Comparison of ENCODE assay signal across 8 cellular contexts in the genomic region with DNA sequence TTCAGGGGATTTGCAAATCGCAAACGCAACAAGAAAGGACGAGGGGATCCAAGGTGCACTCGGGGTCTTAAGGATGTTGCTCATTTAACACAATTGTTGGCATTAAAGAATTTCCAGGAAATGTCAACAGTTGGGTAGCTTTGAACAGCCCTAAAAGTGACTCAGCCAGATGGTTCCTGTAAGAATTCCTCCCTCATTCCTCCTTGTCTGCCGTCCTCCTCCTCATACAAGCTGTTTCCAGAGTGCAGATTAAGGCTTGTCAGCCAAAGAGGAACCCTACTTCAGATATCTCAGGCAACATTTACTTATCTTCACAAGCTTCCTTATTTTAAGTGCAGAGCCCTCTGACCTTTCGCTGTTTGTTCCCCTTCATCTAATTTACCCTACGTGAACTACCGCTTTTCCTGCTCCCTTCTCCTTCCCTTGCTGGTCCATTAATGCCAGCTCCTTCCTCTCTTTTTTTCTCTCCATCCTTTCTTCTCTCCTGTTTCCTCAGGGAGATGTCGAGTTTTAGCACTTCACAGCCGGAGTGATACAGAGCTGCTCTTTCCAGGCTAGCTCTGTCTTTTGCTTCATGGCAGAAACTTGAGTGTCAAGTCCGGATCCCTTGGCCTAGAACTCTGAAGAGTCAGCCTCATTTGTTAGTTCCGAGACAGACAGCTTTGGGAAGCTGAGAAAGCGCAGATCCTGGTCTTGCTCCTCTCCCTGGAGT. TPM values are rescaled to one million over a fixed set of nuclear protein-coding genes. Genes with fewer than 3 reads are reported as not detected.
A peak's percentile ranks its signal among the peaks of the same experiment; 100 is the strongest.
DNase-seq lines count a peak whose midpoint lies in the region; ATAC-seq and TF ChIP-seq lines count a peak whose summit lies in the region.

No MANE protein-coding gene starts in this region.

- H3K4me1 Mint-ChIP-seq in activated naive CD4-positive, alpha-beta T cell treated with anti-CD3 and anti-CD28 coated beads for 36 hours (ENCODE audit: low read depth) = peaks cover 45% of the 10 kb centered on the region
- peaks cover 62% of the 10 kb centered on the region for H3K4me1 Mint-ChIP-seq in activated T-helper 1 cell treated with anti-CD3 and anti-CD28 coated beads, Interleukin-12 subunit alpha, Interleukin-12 subunit beta, Interleukin-2, Interleukin-4 antibody, amounts not matched to agents 30 ng/mL and 10 ng/mL and 1 ng/mL, durations not matched to agents 14 hours and 24 hours and 36 hours (ENCODE audit: low read depth)

- H3K9me3 Mint-ChIP-seq in activated naive CD4-positive, alpha-beta T cell treated with anti-CD3 and anti-CD28 coated beads for 36 hours = no peaks in the 10 kb centered on the region
- H3K9me3 Mint-ChIP-seq in activated T-helper 1 cell treated with anti-CD3 and anti-CD28 coated beads, Interleukin-12 subunit alpha, Interleukin-12 subunit beta, Interleukin-2, Interleukin-4 antibody, amounts not matched to agents 30 ng/mL and 10 ng/mL and 1 ng/mL, durations not matched to agents 14 hours and 24 hours and 36 hours = no peaks in the 10 kb centered on the region

- H3K4me3 Mint-ChIP-seq in activated naive CD4-positive, alpha-beta T cell treated with anti-CD3 and anti-CD28 coated beads for 36 hours = peak overlapping the region; percentile 26
- H3K4me3 Mint-ChIP-seq in activated T-helper 1 cell treated with anti-CD3 and anti-CD28 coated beads, Interleukin-12 subunit alpha, Interleukin-12 subunit beta, Interleukin-2, Interleukin-4 antibody, amounts not matched to agents 30 ng/mL and 10 ng/mL and 1 ng/mL, durations not matched to agents 14 hours and 24 hours and 36 hours = peak overlapping the region; percentile 75

- peak overlapping the region; percentile 99 for H3K27ac Mint-ChIP-seq in activated naive CD4-positive, alpha-beta T cell treated with anti-CD3 and anti-CD28 coated beads for 36 hours
- H3K27ac Mint-ChIP-seq in activated T-helper 1 cell treated with anti-CD3 and anti-CD28 coated beads, Interleukin-12 subunit alpha, Interleukin-12 subunit beta, Interleukin-2, Interleukin-4 antibody, amounts not matched to agents 30 ng/mL and 10 ng/mL and 1 ng/mL, durations not matched to agents 14 hours and 24 hours and 36 hours = peak overlapping the region; percentile 95

- H3K4me1 ChIP-seq in hepatocyte (ENCODE audit: insufficient read depth) = peaks cover 6% of the 10 kb centered on the region
- H3K4me1 ChIP-seq in uterus = peaks cover 0 to 12% of the 10 kb centered on the region in 2 donors

- no peaks in the 10 kb centered on the region for H3K27me3 Mint-ChIP-seq in activated naive CD4-positive, alpha-beta T cell treated with anti-CD3 and anti-CD28 coated beads for 36 hours (ENCODE audit: low read depth)
- no peaks in the 10 kb centered on the region for H3K27me3 Mint-ChIP-seq in activated T-helper 1 cell treated with anti-CD3 and anti-CD28 coated beads, Interleukin-12 subunit alpha, Interleukin-12 subunit beta, Interleukin-2, Interleukin-4 antibody, amounts not matched to agents 30 ng/mL and 10 ng/mL and 1 ng/mL, durations not matched to agents 14 hours and 24 hours and 36 hours (ENCODE audit: insufficient read depth)

- H3K4me2 ChIP-seq in hepatocyte = no peak overlapping the region

- TF ChIP-seq CTCF in hepatocyte (IDR thresholded peaks at IDR 0.05; ENCODE audit: poor library complexity) (no peak), uterus (IDR thresholded peaks at IDR 0.05) (no peak)

- H4K20me1 ChIP-seq in hepatocyte (ENCODE audit: insufficient read depth, poor library complexity, severe bottlenecking) = no peaks in the 10 kb centered on the region

- H3K27ac ChIP-seq in hepatocyte (peak overlapping the region; percentile 48), uterus (peak overlapping the region; percentile 36 to 59)

- H3K27me3 ChIP-seq in hepatocyte (no peaks in the 10 kb centered on the region), uterus (no peaks in the 10 kb centered on the region)

- ATAC-seq in HG03095 (IDR thresholded peaks at IDR 0.05; ENCODE audit: unreplicated experiment) = no peak

- no peaks in the 10 kb centered on the region for H3K36me3 Mint-ChIP-seq in activated naive CD4-positive, alpha-beta T cell treated with anti-CD3 and anti-CD28 coated beads for 36 hours (ENCODE audit: low read depth)
- no peaks in the 10 kb centered on the region for H3K36me3 Mint-ChIP-seq in activated T-helper 1 cell treated with anti-CD3 and anti-CD28 coated beads, Interleukin-12 subunit alpha, Interleukin-12 subunit beta, Interleukin-2, Interleukin-4 antibody, amounts not matched to agents 30 ng/mL and 10 ng/mL and 1 ng/mL, durations not matched to agents 14 hours and 24 hours and 36 hours (ENCODE audit: low read depth)

- no peaks in the 10 kb centered on the region for H3K79me2 ChIP-seq in hepatocyte

- H3K4me3 ChIP-seq in hepatocyte (no peak overlapping the region), uterus (no peak overlapping the region)

- CTCF ChIA-PET in activated naive CD4-positive, alpha-beta T cell treated with anti-CD3 and anti-CD28 coated beads for 36 hours (lab: Charles Lee) = interaction anchor here (0.7 to 1.8 kb wide), 7 partner anchors 16 to 220 kb away, joined by 3 to 10 read pairs (median 4); partner anchors contain the start of gene SIRT5

- no peaks in the 10 kb centered on the region for H3K9me2 ChIP-seq in hepatocyte (replicated peaks; ENCODE audit: insufficient read depth)

- H3K36me3 ChIP-seq in hepatocyte (replicated peaks; ENCODE audit: insufficient read depth, low read depth) (no peaks in the 10 kb centered on the region), uterus (no peaks in the 10 kb centered on the region)

- no peak overlapping the region for H2AFZ ChIP-seq in hepatocyte

- no peak for DNase-seq in activated naive CD4-positive, alpha-beta T cell treated with anti-CD3 and anti-CD28 coated beads for 36 hours
- DNase-seq in activated naive CD4-positive, alpha-beta T cell treated with Interleukin-2 at 50 U/mL for 16 hours = no peak
- DNase-seq in activated T-helper 1 cell treated with anti-CD3 and anti-CD28 coated beads, Interleukin-12 subunit alpha, Interleukin-12 subunit beta, Interleukin-2, Interleukin-4 antibody, amounts not matched to agents 30 ng/mL and 10 ng/mL and 1 ng/mL, durations not matched to agents 14 hours and 24 hours and 36 hours (ENCODE audit: low spot score) = no peak
- DNase-seq in hepatocyte (ENCODE audit: low spot score) = no peak
- no peak for DNase-seq in uterus
- DNase-seq in DMS153 (lab: John Stamatoyannopoulos, UW) = no peak
- no peak for DNase-seq in stimulated activated naive CD4-positive, alpha-beta T cell (lab: John Stamatoyannopoulos, UW)

- TF ChIP-seq POLR2A in uterus (IDR thresholded peaks at IDR 0.05) = no peak

- intact Hi-C loops in activated naive CD4-positive, alpha-beta T cell treated with anti-CD3 and anti-CD28 coated beads for 36 hours (cut with micrococcal nuclease) = loop anchor here (1.0 to 10.0 kb wide), 9 partner anchors 78 to 1990 kb away; partner anchors contain the start of genes CD83 and NOL7
- intact Hi-C loops in activated T-helper 1 cell treated with anti-CD3 and anti-CD28 coated beads, Interleukin-12 subunit alpha, Interleukin-12 subunit beta, Interleukin-2, Interleukin-4 antibody, amounts not matched to agents 30 ng/mL and 10 ng/mL and 1 ng/mL, durations not matched to agents 14 hours and 24 hours and 36 hours (cut with micrococcal nuclease) = loop anchor here (1.0 to 5.0 kb wide), 3 partner anchors 51 to 432 kb away; no protein-coding TSS in a partner anchor
- intact Hi-C loops in uterus (cut with DNase I; ENCODE audit: low total_unique reads) = no loop called here

- 57% methylated on average over 13 of the region's 13 CpGs for WGBS in hepatocyte (ENCODE audit: low lambda C conversion rate, missing lambda C conversion rate)

- H3K9me3 ChIP-seq in hepatocyte (ENCODE audit: low read depth) (no peaks in the 10 kb centered on the region), uterus (no peaks in the 10 kb centered on the region)

RNA-seq across cellular contexts. Expression of gene TBC1D7, which starts 26.1 kb away (rescaled TPM):
- total RNA-seq in activated naive CD4-positive, alpha-beta T cell treated with anti-CD3 and anti-CD28 coated beads for 36 hours = 10 to 100 TPM; 25.4 to 27.1 TPM
- 27.3 and 28.2 TPM in 2 replicates for total RNA-seq in activated T-helper 1 cell treated with anti-CD3 and anti-CD28 coated beads, Interleukin-12 subunit alpha, Interleukin-12 subunit beta, Interleukin-2, Interleukin-4 antibody, amounts not matched to agents 30 ng/mL and 10 ng/mL and 1 ng/mL, durations not matched to agents 14 hours and 24 hours and 36 hours
- total RNA-seq in hepatocyte (15.5 and 27.8 TPM in 2 replicates), uterus (10 to 100 TPM in 2 of 4 donors, 1 to 10 TPM in 1, not detected in 1; 4.4 to 23.6 (median 12.5) TPM)
- polyA plus RNA-seq in hepatocyte = 28.3 and 32.4 TPM in 2 replicates
